In genomic region chr7:65216469-65216868, GRCh38 we compare ENCODE assay signal across 8 cellular contexts.
DNase-seq lines count a peak whose midpoint lies in the region; ATAC-seq and TF ChIP-seq lines count a peak whose summit lies in the region.

No MANE protein-coding gene starts in this region.

- no peak overlapping the region for H3K14ac ChIP-seq in neuronal stem cell (ENCODE audit: low read length)

- no peaks in the 10 kb centered on the region for H3K27me3 Mint-ChIP-seq in activated CD4-positive, alpha-beta T cell treated with anti-CD3 and anti-CD28 coated beads, Interleukin-2, amount 10 ng/mL, durations not matched to agents 7 days and 5 days
- H3K27me3 Mint-ChIP-seq in effector memory CD8-positive, alpha-beta T cell = no peaks in the 10 kb centered on the region

- no peak overlapping the region for H4K91ac ChIP-seq in neuronal stem cell (ENCODE audit: low read depth, low read length, poor library complexity)

- no peak overlapping the region for H3K18ac ChIP-seq in neuronal stem cell (ENCODE audit: low read length)

- no peak overlapping the region for H2BK5ac ChIP-seq in neuronal stem cell (ENCODE audit: low read length)

- H3K4me3 ChIP-seq in GM12864 (ENCODE audit: low read depth, low read length) (no peak overlapping the region), neuronal stem cell (ENCODE audit: low read length in 2 of 2) (no peak overlapping the region)

- no peak overlapping the region for H2BK12ac ChIP-seq in neuronal stem cell (ENCODE audit: low read length)

- H3K23ac ChIP-seq in neuronal stem cell (ENCODE audit: low read depth, low read length, poor library complexity) = no peak overlapping the region

- H3K27me3 ChIP-seq in neuronal stem cell (ENCODE audit: control insufficient read depth in 3 of 3, insufficient read depth in 3 of 3, low read depth in 1 of 3, low read length in 3 of 3) = no peaks in the 10 kb centered on the region

- H3K9me3 Mint-ChIP-seq in activated CD4-positive, alpha-beta T cell treated with anti-CD3 and anti-CD28 coated beads, Interleukin-2, amount 10 ng/mL, durations not matched to agents 7 days and 5 days = no peaks in the 10 kb centered on the region
- H3K9me3 Mint-ChIP-seq in effector memory CD8-positive, alpha-beta T cell = no peaks in the 10 kb centered on the region

- no peak overlapping the region for H2AK5ac ChIP-seq in neuronal stem cell (ENCODE audit: low read depth, low read length)

- no CpG with 5 or more reads among the region's 8 CpGs for WGBS in neuronal stem cell (ENCODE audit: extremely low coverage in 2 of 2, insufficient read length in 2 of 2, insufficient replicate concordance in 1 of 2), 2 donors

- no peak overlapping the region for H4K8ac ChIP-seq in neuronal stem cell (ENCODE audit: low read depth, low read length)

- H3K9ac ChIP-seq in neuronal stem cell (ENCODE audit: low read depth, low read length, poor library complexity) = no peak overlapping the region

- no peaks in the 10 kb centered on the region for H3K9me3 ChIP-seq in neuronal stem cell (replicated peaks in 1 of 2; ENCODE audit: control insufficient read depth in 2 of 2, insufficient read depth in 1 of 2, low read depth in 1 of 2, low read length in 2 of 2)

- no peaks in the 10 kb centered on the region for H3K4me1 ChIP-seq in neuronal stem cell (ENCODE audit: control insufficient read depth in 2 of 2, insufficient read depth in 1 of 2, low read depth in 1 of 2, low read length in 2 of 2)

- H3K36me3 Mint-ChIP-seq in activated CD4-positive, alpha-beta T cell treated with anti-CD3 and anti-CD28 coated beads, Interleukin-2, amount 10 ng/mL, durations not matched to agents 7 days and 5 days (ENCODE audit: low read depth) = no peaks in the 10 kb centered on the region
- no peaks in the 10 kb centered on the region for H3K36me3 Mint-ChIP-seq in effector memory CD8-positive, alpha-beta T cell (ENCODE audit: insufficient read depth)

- no peak overlapping the region for H3K4me3 Mint-ChIP-seq in activated CD4-positive, alpha-beta T cell treated with anti-CD3 and anti-CD28 coated beads, Interleukin-2, amount 10 ng/mL, durations not matched to agents 7 days and 5 days
- H3K4me3 Mint-ChIP-seq in effector memory CD8-positive, alpha-beta T cell = peak overlapping the region in 1 of 2 donors; percentile 17

- no peak overlapping the region for H3K4ac ChIP-seq in neuronal stem cell (ENCODE audit: low read length)

- H3K4me2 ChIP-seq in neuronal stem cell (ENCODE audit: insufficient read depth, low read length, poor library complexity, severe bottlenecking) = no peak overlapping the region

- POLR2A ChIA-PET in activated CD4-positive, alpha-beta T cell treated with anti-CD3 and anti-CD28 coated beads, Interleukin-2, amount 10 ng/mL, durations not matched to agents 7 days and 5 days (lab: Charles Lee) = no interaction called here

- TF ChIP-seq CTCF in GM12864 (IDR thresholded peaks at IDR 0.05; ENCODE audit: low read depth, low read length, missing control alignments) = peak; percentile 81

- H3K27ac Mint-ChIP-seq in activated CD4-positive, alpha-beta T cell treated with anti-CD3 and anti-CD28 coated beads, Interleukin-2, amount 10 ng/mL, durations not matched to agents 7 days and 5 days = no peak overlapping the region
- no peak overlapping the region for H3K27ac Mint-ChIP-seq in effector memory CD8-positive, alpha-beta T cell

- H3K36me3 ChIP-seq in neuronal stem cell (replicated peaks in 1 of 2; ENCODE audit: control insufficient read depth in 2 of 2, insufficient read depth in 2 of 2, low read length in 2 of 2) = no peaks in the 10 kb centered on the region

- peak; percentile 86 for ATAC-seq in HG02642 (IDR thresholded peaks at IDR 0.05; ENCODE audit: poor library complexity, unreplicated experiment)
- ATAC-seq in effector memory CD8-positive, alpha-beta T cell (replicated peaks) = peak; percentile 80

- DNase-seq in GM12864 (ENCODE audit: low read depth) (peak; percentile 13), NCI-H2196 (lab: John Stamatoyannopoulos, UW; ENCODE audit: unreplicated experiment) (peak; percentile 79), neuronal stem cell (ENCODE audit: low spot score) (peak; percentile 40), AG08396 (ENCODE audit: low spot score) (no peak), HPDE6-E6E7 (ENCODE audit: extremely low spot score) (no peak)
- DNase-seq in activated CD4-positive, alpha-beta T cell treated with anti-CD3 and anti-CD28 coated beads, Interleukin-2, amount 10 ng/mL, durations not matched to agents 7 days and 5 days = peak; percentile 73
- DNase-seq in effector memory CD8-positive, alpha-beta T cell = peak; percentile 62 to 67 (median 63)

- no peak overlapping the region for H2BK15ac ChIP-seq in neuronal stem cell (ENCODE audit: low read length)

- H2AFZ ChIP-seq in neuronal stem cell (ENCODE audit: low read length) = no peak overlapping the region

- no peak overlapping the region for H2BK120ac ChIP-seq in neuronal stem cell (ENCODE audit: low read depth, low read length)

- H3K4me1 Mint-ChIP-seq in activated CD4-positive, alpha-beta T cell treated with anti-CD3 and anti-CD28 coated beads, Interleukin-2, amount 10 ng/mL, durations not matched to agents 7 days and 5 days = no peaks in the 10 kb centered on the region
- peaks cover 4 to 5% of the 10 kb centered on the region in 2 donors for H3K4me1 Mint-ChIP-seq in effector memory CD8-positive, alpha-beta T cell (ENCODE audit: low read depth in 2 of 2)

- no peak overlapping the region for H3K27ac ChIP-seq in neuronal stem cell (replicated peaks; ENCODE audit: low read length)

- no peaks in the 10 kb centered on the region for H3K79me1 ChIP-seq in neuronal stem cell (ENCODE audit: low read depth, low read length)

- CTCF ChIA-PET in activated CD4-positive, alpha-beta T cell treated with anti-CD3 and anti-CD28 coated beads, Interleukin-2, amount 10 ng/mL, durations not matched to agents 7 days and 5 days (lab: Charles Lee) = interaction anchor here (0.6 to 0.7 kb wide), 2 partner anchors 92 to 266 kb away, joined by 3 read pairs; no protein-coding TSS in a partner anchor

Comparison
In these comparisons a context has a peak if more than half of its experiments do, and no peak if none do; other contexts are left out.
1. DNase-seq: peak in GM12864 (single experiment), NCI-H2196 (single experiment), activated CD4-positive, alpha-beta T cell treated with anti-CD3 and anti-CD28 coated beads, Interleukin-2, amount 10 ng/mL, durations not matched to agents 7 days and 5 days (single experiment), effector memory CD8-positive, alpha-beta T cell (3 of 3) and neuronal stem cell (single experiment); none in AG08396 (single experiment) and HPDE6-E6E7 (single experiment).